Comparison of ENCODE assay signal across 8 cellular contexts in genomic region chr19:45769821-45770191, GRCh38. TPM values are rescaled to one million over a fixed set of nuclear protein-coding genes. Genes with fewer than 3 reads are reported as not detected.
DNase-seq lines count a peak whose midpoint lies in the region; ATAC-seq and TF ChIP-seq lines count a peak whose summit lies in the region.

No MANE protein-coding gene starts in this region.

- WGBS in right lobe of liver (ENCODE audit: insufficient coverage, low coverage, low lambda C conversion rate, missing lambda C conversion rate): 0% methylated on average over 11 of the region's 28 CpGs

- no peaks in the 10 kb centered on the region for H3K36me3 ChIP-seq in ACC112 (ENCODE audit: insufficient read depth, low read length)
- peaks cover 44% of the 10 kb centered on the region for H3K36me3 ChIP-seq in SJSA1
- no peaks in the 10 kb centered on the region for H3K36me3 ChIP-seq in right lobe of liver

- no peaks in the 10 kb centered on the region for H3K4me1 ChIP-seq in ACC112 (ENCODE audit: control insufficient read depth, insufficient read depth, low read length, unreplicated experiment)
- H3K4me1 ChIP-seq in SJSA1 (replicated peaks): peaks cover 33% of the 10 kb centered on the region
- peaks cover 0 to 20% (median 7%) of the 10 kb centered on the region in 4 donors for H3K4me1 ChIP-seq in right lobe of liver

- intact Hi-C loops in right lobe of liver (cut with DNase I): no loop called here

- no peak for TF ChIP-seq CTCF in right lobe of liver (IDR thresholded peaks at IDR 0.05)

- H3K4me3 ChIP-seq in ACC112 (ENCODE audit: low read depth, low read length) (peak overlapping the region; percentile 70), SJSA1 (peak overlapping the region; percentile 67), right lobe of liver (peak overlapping the region; percentile 38 to 91 (median 76))

- DNase-seq in SJSA1 (ENCODE audit: low read depth in 1 of 2, low spot score in 2 of 2) (peak in 1 of 2 experiments; percentile 54), cerebellar cortex (ENCODE audit: low spot score) (peak; percentile 24), right lobe of liver (peak; percentile 64 to 73 (median 71)), COLO829 (ENCODE audit: low spot score) (no peak)
- DNase-seq in stimulated activated naive CD4-positive, alpha-beta T cell treated with Interleukin-2 at 50 U/mL for 16 hours (lab: John Stamatoyannopoulos, UW): peak; percentile 56

- TF ChIP-seq POLR2A in right lobe of liver (IDR thresholded peaks at IDR 0.05): no peak

- peak overlapping the region; percentile 61 for H3K27ac ChIP-seq in ACC112 (ENCODE audit: low read depth, low read length)
- no peak overlapping the region for H3K27ac ChIP-seq in SJSA1
- H3K27ac ChIP-seq in right lobe of liver: peak overlapping the region; percentile 72 to 93 (median 92)

- H3K9me3 ChIP-seq in SJSA1 (replicated peaks) (0 out of 2 replicates have a peak, but pooled peaks cover 2% of the 10 kb centered on the region), right lobe of liver (no peaks in the 10 kb centered on the region)

- H3K79me2 ChIP-seq in ACC112 (ENCODE audit: control insufficient read depth, insufficient read depth, low read length, unreplicated experiment): peaks cover 7% of the 10 kb centered on the region

- H3K27me3 ChIP-seq in ACC112 (ENCODE audit: insufficient read depth, low read length): no peaks in the 10 kb centered on the region
- H3K27me3 ChIP-seq in SJSA1 (replicated peaks): no peaks in the 10 kb centered on the region
- H3K27me3 ChIP-seq in right lobe of liver: no peaks in the 10 kb centered on the region

- no peak overlapping the region for H2AFZ ChIP-seq in ACC112 (ENCODE audit: low read length, unreplicated experiment)

- ATAC-seq in GM19395 (IDR thresholded peaks at IDR 0.05; ENCODE audit: unreplicated experiment) (peak; percentile 18), right lobe of liver (peak in 3 of 4 donors; percentile 0 to 8 (median 1)), HG03025 (IDR thresholded peaks at IDR 0.05; ENCODE audit: low FRiP score, unreplicated experiment) (no peak)

RNA-seq across cellular contexts. Expression of gene SIX5, which starts 0.8 kb away (rescaled TPM):
- total RNA-seq in SJSA1 (2014; rRNA removed; shearing (Covaris generic)): 9.1 and 10.2 TPM in 2 replicates
- total RNA-seq in right lobe of liver: 10 to 100 TPM in 3 of 6 experiments, 1 to 10 TPM in 3; 7.8 to 11.6 (median 9.5) TPM

RNA-seq across cellular contexts. Expression of gene DMPK, which starts 12.5 kb away (rescaled TPM):
- total RNA-seq in SJSA1 (2014; rRNA removed; shearing (Covaris generic)): 7.4 and 10.6 TPM in 2 replicates
- total RNA-seq in right lobe of liver: 10 to 100 TPM in 1 of 6 experiments, 1 to 10 TPM in 5; 4.3 to 14.9 (median 8.7) TPM

RNA-seq across cellular contexts. Expression of gene DMWD, which starts 22.8 kb away (rescaled TPM):
- 17.6 and 35.4 TPM in 2 replicates for total RNA-seq in SJSA1 (2014; rRNA removed; shearing (Covaris generic))
- 10 to 100 TPM in 4 of 6 experiments, 1 to 10 TPM in 2; 8.3 to 14.3 (median 11.9) TPM for total RNA-seq in right lobe of liver

RNA-seq across cellular contexts. Expression of gene MEIOSIN, which starts 36.6 kb away (rescaled TPM):
- total RNA-seq in SJSA1 (2014; rRNA removed; shearing (Covaris generic)): not detected in 2 replicates
- total RNA-seq in right lobe of liver: under 1 TPM in 1 of 6 experiments, not detected in 5; 0.24 TPM

RNA-seq across cellular contexts. Expression of gene FBXO46, which starts 39.1 kb away (rescaled TPM):
- total RNA-seq in SJSA1 (2014; rRNA removed; shearing (Covaris generic)): 8.3 and 10.7 TPM in 2 replicates
- total RNA-seq in right lobe of liver: 10 to 100 TPM in 1 of 6 experiments, 1 to 10 TPM in 5; 5.6 to 12.4 (median 7.4) TPM
